In genomic region chr6:49995278-49995677, GRCh38 we compare ENCODE assay signal across 2 cellular contexts.
TF ChIP-seq lines count a peak whose summit lies in the region.

No MANE protein-coding gene starts in this region.

TF ChIP-seq in liver, 16 proteins besides CTCF, POLR2A, EP300 and RAD21:
- TF ChIP-seq GABPA (IDR thresholded peaks at IDR 0.05 in 1 of 2, conservative IDR thresholded peaks at IDR 0.05 in 1 of 2) (no peak), FOXA1 (IDR thresholded peaks at IDR 0.05) (no peak), TAF1 (conservative IDR thresholded peaks at IDR 0.05) (no peak), REST (IDR thresholded peaks at IDR 0.05) (peak; percentile 39), YY1 (IDR thresholded peaks at IDR 0.05) (peak; percentile 39), SP1 (IDR thresholded peaks at IDR 0.05) (peak; percentile 43), NR2F2 (IDR thresholded peaks at IDR 0.05) (no peak), HNF4G (IDR thresholded peaks at IDR 0.05) (no peak), HNF4A (conservative IDR thresholded peaks at IDR 0.05) (peak; percentile 81 to 89), ATF3 (IDR thresholded peaks at IDR 0.05) (no peak), EGR1 (IDR thresholded peaks at IDR 0.05; ENCODE audit: low read depth in 2 of 2) (peak; percentile 33 to 77), FOXA2 (IDR thresholded peaks at IDR 0.05) (peak; percentile 34), ZBTB33 (IDR thresholded peaks at IDR 0.05) (peak; percentile 45), MAX (IDR thresholded peaks at IDR 0.05) (no peak), JUND (IDR thresholded peaks at IDR 0.05) (peak in 1 of 2 donors; percentile 46), RXRA (IDR thresholded peaks at IDR 0.05) (peak; percentile 81 to 85)

TF ChIP-seq in HepG2, 621 proteins besides CTCF, POLR2A, EP300 and RAD21:
- no peak for TF ChIP-seq RFXAP (CRISPR knock-in tag; IDR thresholded peaks at IDR 0.05; ENCODE audit: borderline replicate concordance)
- TF ChIP-seq ZNF7 (CRISPR knock-in tag; IDR thresholded peaks at IDR 0.05) = no peak
- TF ChIP-seq ZNF672 (CRISPR knock-in tag; IDR thresholded peaks at IDR 0.05) = no peak
- no peak for TF ChIP-seq SNRNP70 (IDR thresholded peaks at IDR 0.05; ENCODE audit: low read depth, low read length)
- TF ChIP-seq KAT7 (CRISPR knock-in tag; IDR thresholded peaks at IDR 0.05; ENCODE audit: borderline replicate concordance) = no peak
- TF ChIP-seq FOXK1 (CRISPR knock-in tag; IDR thresholded peaks at IDR 0.05; ENCODE audit: borderline replicate concordance, low read depth) = no peak
